ENCODE assay signal across 8 cellular contexts in genomic region chr12:3342051-3342450, GRCh38.
DNase-seq lines count a peak whose midpoint lies in the region; ATAC-seq, FAIRE-seq and TF ChIP-seq lines count a peak whose summit lies in the region.

No MANE protein-coding gene starts in this region.

- H3K36me3 ChIP-seq in aorta (ENCODE audit: control insufficient read depth in 1 of 2, insufficient read depth in 2 of 2, low read length in 1 of 2) = no peaks in the 10 kb centered on the region
- H3K36me3 ChIP-seq in effector memory CD4-positive, alpha-beta T cell (ENCODE audit: control insufficient read depth, insufficient read depth, low read length) = no peaks in the 10 kb centered on the region

- 11 to 12% methylated on average over 8 of the region's 8 CpGs for WGBS in aorta, 2 donors

- ATAC-seq in aorta (ENCODE audit: low FRiP score) = peak; percentile 54

- H3K4me3 ChIP-seq in aorta (ENCODE audit: low read length in 2 of 2) = no peak overlapping the region
- H3K4me3 ChIP-seq in effector memory CD4-positive, alpha-beta T cell (ENCODE audit: insufficient read depth, low read depth, low read length, poor library complexity, severe bottlenecking) = no peak overlapping the region

- no peak overlapping the region for H3K27ac ChIP-seq in aorta (ENCODE audit: low read depth in 1 of 2, low read length in 2 of 2)
- no peak overlapping the region for H3K27ac ChIP-seq in effector memory CD4-positive, alpha-beta T cell (ENCODE audit: insufficient read depth, low read length, poor library complexity, severe bottlenecking)

- intact Hi-C loops in aorta (cut with DNase I) = no loop called here

- TF ChIP-seq CTCF in D721Med (IDR thresholded peaks at IDR 0.05; ENCODE audit: insufficient read depth, missing control alignments) = peak; percentile 56

- peak; percentile 79 for DNase-seq in D721Med (ENCODE audit: insufficient read length, low spot score)
- DNase-seq in NCI-H1092 (lab: John Stamatoyannopoulos, UW) = peak; percentile 96
- peak in 50 of 58 donors; percentile 9 to 74 (median 35) for DNase-seq in anterior cingulate cortex (lab: John Stamatoyannopoulos, UW)
- peak; percentile 84 for DNase-seq in islet precursor cell
- no peak for DNase-seq in aorta
- DNase-seq in activated T-cell treated with anti-CD3 and anti-CD28 coated beads, Interleukin-2, amount 50 U/mL, for 48 hours = no peak
- no peak for DNase-seq in activated gamma-delta T cell treated with Interleukin-2 at 50 U/mL for 16 hours
- DNase-seq in effector memory CD4-positive, alpha-beta T cell = no peak

- peaks cover 0 to 2% of the 10 kb centered on the region in 2 donors for H3K27me3 ChIP-seq in aorta (ENCODE audit: control insufficient read depth in 1 of 2, insufficient read depth in 2 of 2, low read length in 1 of 2)
- H3K27me3 ChIP-seq in effector memory CD4-positive, alpha-beta T cell (replicated peaks; ENCODE audit: control insufficient read depth, insufficient read depth, low read length, poor library complexity, severe bottlenecking) = peaks cover 8% of the 10 kb centered on the region

- FAIRE-seq in D721Med (lab: Jason Lieb, UNC) = peak; percentile 60

- no peaks in the 10 kb centered on the region for H3K4me1 ChIP-seq in aorta (ENCODE audit: control insufficient read depth in 1 of 2, insufficient read depth in 2 of 2, low read length in 2 of 2)
- H3K4me1 ChIP-seq in effector memory CD4-positive, alpha-beta T cell (ENCODE audit: control insufficient read depth, insufficient read depth, low read length, poor library complexity, severe bottlenecking) = no peaks in the 10 kb centered on the region

- no peaks in the 10 kb centered on the region for H3K9me3 ChIP-seq in aorta (ENCODE audit: control insufficient read depth, low read length)
- no peaks in the 10 kb centered on the region for H3K9me3 ChIP-seq in effector memory CD4-positive, alpha-beta T cell (ENCODE audit: control insufficient read depth, low read length)

Comparison
In these comparisons a context has a peak if more than half of its experiments do, and no peak if none do; other contexts are left out.
1. DNase-seq: peak in D721Med (single experiment), NCI-H1092 (single experiment), anterior cingulate cortex (50 of 58) and islet precursor cell (single experiment); none in aorta (0 of 2), activated T-cell treated with anti-CD3 and anti-CD28 coated beads, Interleukin-2, amount 50 U/mL, for 48 hours (0 of 2), activated gamma-delta T cell treated with Interleukin-2 at 50 U/mL for 16 hours (single experiment) and effector memory CD4-positive, alpha-beta T cell (0 of 3).